Comparison of ENCODE assay signal across 2 cellular contexts in the genomic region with DNA sequence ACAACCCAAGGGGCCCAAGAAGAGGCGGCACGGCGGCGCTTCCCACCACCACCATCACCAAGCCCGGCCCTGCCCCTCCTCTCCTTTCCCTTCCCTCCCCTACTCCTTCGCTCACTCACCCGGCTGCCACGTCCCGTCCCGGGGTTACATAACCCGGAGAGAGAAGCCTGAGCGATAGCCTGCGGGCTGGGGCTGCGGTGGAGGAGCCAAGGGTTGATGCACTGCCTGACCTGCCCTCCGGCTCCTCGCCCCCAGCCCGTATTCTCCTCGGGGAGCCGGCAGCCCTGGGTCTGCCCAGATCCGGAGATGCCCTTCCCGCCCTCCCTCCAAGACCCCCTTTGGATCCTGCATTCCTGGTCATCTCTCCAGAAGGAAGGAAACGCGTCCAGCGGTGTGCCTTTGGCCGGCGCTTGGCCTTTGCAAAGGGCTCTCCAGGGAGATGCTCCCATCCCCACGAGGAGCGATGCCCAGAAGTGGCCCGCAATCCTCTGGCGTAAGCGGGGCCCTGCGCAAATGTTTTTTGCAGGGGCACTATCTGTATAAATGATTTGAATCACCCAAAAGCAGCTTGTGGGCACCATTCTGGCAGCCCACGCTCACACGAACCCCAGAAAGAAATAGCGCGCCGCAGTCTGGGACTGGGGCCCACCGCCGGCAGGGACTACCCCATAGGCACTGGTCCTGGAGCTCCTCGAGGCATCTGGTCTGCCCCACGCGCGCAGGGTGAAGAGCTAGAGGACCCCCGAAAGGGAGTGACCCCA.
A peak's percentile ranks its signal among the peaks of the same experiment; 100 is the strongest.
TF ChIP-seq lines count a peak whose summit lies in the region.

No MANE protein-coding gene starts in this region.

TF ChIP-seq in endothelial cell of umbilical vein, 7 proteins besides CTCF, POLR2A, EP300 and RAD21:
- TF ChIP-seq JUN (IDR thresholded peaks at IDR 0.05; ENCODE audit: borderline replicate concordance, insufficient read depth, insufficient read length, low read depth): no peak
- TF ChIP-seq EZH2 (IDR thresholded peaks at IDR 0.05; ENCODE audit: borderline replicate concordance, low read depth, low read length, severe bottlenecking): peak; percentile 83

TF ChIP-seq in HepG2, 621 proteins besides CTCF, POLR2A, EP300 and RAD21:
- no peak for TF ChIP-seq ZSCAN29 (CRISPR knock-in tag; conservative IDR thresholded peaks at IDR 0.05)
- 0 out of 2 replicates have a peak, but pooled peaks have one; percentile 29 for TF ChIP-seq MYC (CRISPR knock-in tag; IDR thresholded peaks at IDR 0.05; ENCODE audit: borderline replicate concordance)
